In genomic region chr14:97832734-97833133, GRCh38 we compare ENCODE assay signal across 19 cellular contexts.
"Had no signal": no experiment of that assay in that cellular context is flagged by ENCODE, and none has a peak within 500 bp of the region (broad histone marks: within the 10 kb centered on the region; RNA-seq: fewer than 3 reads in every experiment).

No MANE protein-coding gene starts in this region.

- H3K9me3 ChIP-seq: SJSA1 had no signal

- H3K4me1 ChIP-seq: SJSA1 had no signal

- H3K9me3 Mint-ChIP-seq: activated CD4-positive, alpha-beta memory T cell treated with anti-CD3 and anti-CD28 coated beads for 36 hours; activated CD4-positive, alpha-beta T cell treated with anti-CD3 and anti-CD28 coated beads, Interleukin-2, amount 10 ng/mL, durations not matched to agents 7 days and 5 days; activated naive CD4-positive, alpha-beta T cell treated with anti-CD3 and anti-CD28 coated beads, Interleukin-2, amount 10 ng/mL, durations not matched to agents 7 days and 5 days; activated naive CD8-positive, alpha-beta T cell treated with anti-CD3 and anti-CD28 coated beads for 36 hours; T-helper 1 cell treated with Interleukin-12 subunit alpha and Interleukin-12 subunit beta and Interleukin-4 antibody, amounts not matched to agents 30 μg/mL and 1 μg/mL, for 36 hours had no signal

- H3K36me3 Mint-ChIP-seq: activated CD4-positive, alpha-beta memory T cell treated with anti-CD3 and anti-CD28 coated beads for 36 hours; activated naive CD4-positive, alpha-beta T cell treated with anti-CD3 and anti-CD28 coated beads, Interleukin-2, amount 10 ng/mL, durations not matched to agents 7 days and 5 days; activated naive CD8-positive, alpha-beta T cell treated with anti-CD3 and anti-CD28 coated beads for 36 hours had no signal

- DNase-seq: activated CD4-positive, alpha-beta memory T cell treated with anti-CD3 and anti-CD28 coated beads for 36 hours; activated CD4-positive, alpha-beta T cell treated with anti-CD3 and anti-CD28 coated beads, Interleukin-2, amount 10 ng/mL, durations not matched to agents 7 days and 5 days; activated CD4-positive, CD25-positive, alpha-beta regulatory T cell; activated gamma-delta T cell treated with Interleukin-2 at 50 U/mL for 16 hours; activated naive CD4-positive, alpha-beta T cell treated with anti-CD3 and anti-CD28 coated beads, Interleukin-2, amount 10 ng/mL, durations not matched to agents 7 days and 5 days; activated naive CD8-positive, alpha-beta T cell treated with anti-CD3 and anti-CD28 coated beads for 36 hours; activated T-cell treated with anti-CD3 and anti-CD28 coated beads for 4 hours; activated T-cell treated with anti-CD3 and anti-CD28 coated beads, Interleukin-2, amount 50 U/mL, for 48 hours; brain microvascular endothelial cell; KG1; NCI-H1048; NCI-H1930; NCI-H526; SHP77; T-helper 9 cell had no signal

- H3K4me1 Mint-ChIP-seq: activated naive CD4-positive, alpha-beta T cell treated with anti-CD3 and anti-CD28 coated beads, Interleukin-2, amount 10 ng/mL, durations not matched to agents 7 days and 5 days; activated naive CD8-positive, alpha-beta T cell treated with anti-CD3 and anti-CD28 coated beads for 36 hours; activated T-helper 17 cell treated with anti-CD3 and anti-CD28 coated beads, Interleukin-2, amount 50 U/mL, for 72 hours had no signal

- H3K4me3 Mint-ChIP-seq: activated CD4-positive, alpha-beta memory T cell treated with anti-CD3 and anti-CD28 coated beads for 36 hours; activated CD4-positive, alpha-beta T cell treated with anti-CD3 and anti-CD28 coated beads, Interleukin-2, amount 10 ng/mL, durations not matched to agents 7 days and 5 days; activated naive CD4-positive, alpha-beta T cell treated with anti-CD3 and anti-CD28 coated beads, Interleukin-2, amount 10 ng/mL, durations not matched to agents 7 days and 5 days; activated naive CD8-positive, alpha-beta T cell treated with anti-CD3 and anti-CD28 coated beads for 36 hours; activated T-helper 17 cell treated with anti-CD3 and anti-CD28 coated beads, Interleukin-2, amount 50 U/mL, for 72 hours; T-helper 1 cell treated with Interleukin-12 subunit alpha and Interleukin-12 subunit beta and Interleukin-4 antibody, amounts not matched to agents 30 μg/mL and 1 μg/mL, for 36 hours had no signal

- H3K27me3 ChIP-seq: brain microvascular endothelial cell, cardiac muscle cell, SJSA1 had no signal

- ATAC-seq: activated T-helper 17 cell treated with anti-CD3 and anti-CD28 coated beads, Interleukin-2, amount 50 U/mL, for 72 hours had no signal

- H3K27ac Mint-ChIP-seq: activated CD4-positive, alpha-beta memory T cell treated with anti-CD3 and anti-CD28 coated beads for 36 hours; activated CD4-positive, alpha-beta T cell treated with anti-CD3 and anti-CD28 coated beads, Interleukin-2, amount 10 ng/mL, durations not matched to agents 7 days and 5 days; activated naive CD4-positive, alpha-beta T cell treated with anti-CD3 and anti-CD28 coated beads, Interleukin-2, amount 10 ng/mL, durations not matched to agents 7 days and 5 days; activated naive CD8-positive, alpha-beta T cell treated with anti-CD3 and anti-CD28 coated beads for 36 hours; activated T-helper 17 cell treated with anti-CD3 and anti-CD28 coated beads, Interleukin-2, amount 50 U/mL, for 72 hours; T-helper 1 cell treated with Interleukin-12 subunit alpha and Interleukin-12 subunit beta and Interleukin-4 antibody, amounts not matched to agents 30 μg/mL and 1 μg/mL, for 36 hours had no signal

- H3K4me3 ChIP-seq: cardiac muscle cell, SJSA1 had no signal

- H3K27ac ChIP-seq: brain microvascular endothelial cell, cardiac muscle cell, SJSA1 had no signal

- H3K36me3 ChIP-seq: brain microvascular endothelial cell, cardiac muscle cell, SJSA1 had no signal

- H3K27me3 Mint-ChIP-seq: activated CD4-positive, alpha-beta memory T cell treated with anti-CD3 and anti-CD28 coated beads for 36 hours; activated CD4-positive, alpha-beta T cell treated with anti-CD3 and anti-CD28 coated beads, Interleukin-2, amount 10 ng/mL, durations not matched to agents 7 days and 5 days; activated naive CD8-positive, alpha-beta T cell treated with anti-CD3 and anti-CD28 coated beads for 36 hours; activated T-helper 17 cell treated with anti-CD3 and anti-CD28 coated beads, Interleukin-2, amount 50 U/mL, for 72 hours had no signal
